In genomic region chr14:104783484-104784217, GRCh38 we compare ENCODE assay signal across 15 cellular contexts. TPM values are rescaled to one million over a fixed set of nuclear protein-coding genes. Genes with fewer than 3 reads are reported as not detected.
DNase-seq lines count a peak whose midpoint lies in the region; ATAC-seq and TF ChIP-seq lines count a peak whose summit lies in the region.
"Had no signal": no experiment of that assay in that cellular context is flagged by ENCODE, and none has a peak within 500 bp of the region (broad histone marks: within the 10 kb centered on the region; RNA-seq: fewer than 3 reads in every experiment).

No MANE protein-coding gene starts in this region.

- no peaks in the 10 kb centered on the region for H3K9me3 ChIP-seq in esophagus muscularis mucosa
- H3K9me3 ChIP-seq: HAP-1 had no signal

- peaks cover 3% of the 10 kb centered on the region for H3K4me1 Mint-ChIP-seq in activated naive CD8-positive, alpha-beta T cell treated with anti-CD3 and anti-CD28 coated beads, Interleukin-2, amount 10 ng/mL, durations not matched to agents 7 days and 5 days
- peaks cover 11% of the 10 kb centered on the region for H3K4me1 Mint-ChIP-seq in activated naive CD8-positive, alpha-beta T cell treated with anti-CD3 and anti-CD28 coated beads, Interleukin-2, amount 50 U/mL, for 24 hours
- H3K4me1 Mint-ChIP-seq in stimulated activated memory B cell treated with anti-CD40 and anti-IgM and Interleukin-4, amounts not matched to agents 10 μg/mL and 1 μg/mL and 100 μg/mL, for 72 hours = peaks cover 13% of the 10 kb centered on the region
- H3K4me1 Mint-ChIP-seq in activated CD4-positive, alpha-beta memory T cell treated with anti-CD3 and anti-CD28 coated beads for 36 hours (ENCODE audit: low read depth) = peaks cover 5% of the 10 kb centered on the region

- no peak overlapping the region for H3K4me3 Mint-ChIP-seq in activated naive CD8-positive, alpha-beta T cell treated with anti-CD3 and anti-CD28 coated beads, Interleukin-2, amount 10 ng/mL, durations not matched to agents 7 days and 5 days
- H3K4me3 Mint-ChIP-seq in activated naive CD8-positive, alpha-beta T cell treated with anti-CD3 and anti-CD28 coated beads, Interleukin-2, amount 50 U/mL, for 24 hours = no peak overlapping the region
- no peak overlapping the region for H3K4me3 Mint-ChIP-seq in stimulated activated memory B cell treated with anti-CD40 and anti-IgM and Interleukin-4, amounts not matched to agents 10 μg/mL and 1 μg/mL and 100 μg/mL, for 72 hours
- H3K4me3 Mint-ChIP-seq in activated CD4-positive, alpha-beta memory T cell treated with anti-CD3 and anti-CD28 coated beads for 36 hours = no peak overlapping the region
- H3K4me3 Mint-ChIP-seq: CD4-positive, CD25-positive, alpha-beta regulatory T cell; HFFc6 had no signal

- DNase-seq in activated naive CD8-positive, alpha-beta T cell treated with anti-CD3 and anti-CD28 coated beads, Interleukin-2, amount 10 ng/mL, durations not matched to agents 7 days and 5 days = no peak
- DNase-seq in activated naive CD8-positive, alpha-beta T cell treated with anti-CD3 and anti-CD28 coated beads, Interleukin-2, amount 50 U/mL, for 24 hours = no peak
- no peak for DNase-seq in RWPE1 (ENCODE audit: low spot score)
- DNase-seq in esophagus muscularis mucosa (ENCODE audit: extremely low spot score) = no peak
- no peak for DNase-seq in activated CD4-positive, alpha-beta memory T cell treated with anti-CD3 and anti-CD28 coated beads for 36 hours
- no peak for DNase-seq in dermis blood vessel endothelial cell
- DNase-seq: CD4-positive, CD25-positive, alpha-beta regulatory T cell; DMS53; GF-D8; GOT3; HFFc6 had no signal

- no peak for TF ChIP-seq EP300 in esophagus muscularis mucosa (IDR thresholded peaks at IDR 0.05)

- H3K27me3 Mint-ChIP-seq in activated naive CD8-positive, alpha-beta T cell treated with anti-CD3 and anti-CD28 coated beads, Interleukin-2, amount 10 ng/mL, durations not matched to agents 7 days and 5 days = no peaks in the 10 kb centered on the region
- no peaks in the 10 kb centered on the region for H3K27me3 Mint-ChIP-seq in activated naive CD8-positive, alpha-beta T cell treated with anti-CD3 and anti-CD28 coated beads, Interleukin-2, amount 50 U/mL, for 24 hours
- no peaks in the 10 kb centered on the region for H3K27me3 Mint-ChIP-seq in stimulated activated memory B cell treated with anti-CD40 and anti-IgM and Interleukin-4, amounts not matched to agents 10 μg/mL and 1 μg/mL and 100 μg/mL, for 72 hours
- H3K27me3 Mint-ChIP-seq in activated CD4-positive, alpha-beta memory T cell treated with anti-CD3 and anti-CD28 coated beads for 36 hours = no peaks in the 10 kb centered on the region
- H3K27me3 Mint-ChIP-seq: CD4-positive, CD25-positive, alpha-beta regulatory T cell had no signal

- peak overlapping the region; percentile 39 for H3K27ac ChIP-seq in RWPE1
- peak overlapping the region in 3 of 4 donors; percentile 6 to 52 (median 10) for H3K27ac ChIP-seq in esophagus muscularis mucosa (replicated peaks in 1 of 4)
- H3K27ac ChIP-seq: 22Rv1 had no signal

- intact Hi-C loops in esophagus muscularis mucosa (cut with DNase I) = no loop called here
- intact Hi-C loops in activated CD4-positive, alpha-beta memory T cell treated with anti-CD3 and anti-CD28 coated beads for 36 hours (cut with micrococcal nuclease) = no loop called here

- H3K27ac Mint-ChIP-seq in activated naive CD8-positive, alpha-beta T cell treated with anti-CD3 and anti-CD28 coated beads, Interleukin-2, amount 10 ng/mL, durations not matched to agents 7 days and 5 days = peak overlapping the region; percentile 45
- no peak overlapping the region for H3K27ac Mint-ChIP-seq in activated naive CD8-positive, alpha-beta T cell treated with anti-CD3 and anti-CD28 coated beads, Interleukin-2, amount 50 U/mL, for 24 hours
- H3K27ac Mint-ChIP-seq in stimulated activated memory B cell treated with anti-CD40 and anti-IgM and Interleukin-4, amounts not matched to agents 10 μg/mL and 1 μg/mL and 100 μg/mL, for 72 hours = peak overlapping the region; percentile 5
- H3K27ac Mint-ChIP-seq in activated CD4-positive, alpha-beta memory T cell treated with anti-CD3 and anti-CD28 coated beads for 36 hours = no peak overlapping the region
- H3K27ac Mint-ChIP-seq: CD4-positive, CD25-positive, alpha-beta regulatory T cell; HFFc6 had no signal

- TF ChIP-seq CTCF in RWPE1 (conservative IDR thresholded peaks at IDR 0.05; ENCODE audit: low read depth) (no peak), esophagus muscularis mucosa (IDR thresholded peaks at IDR 0.05) (no peak)

- no peak overlapping the region for H3K4me3 ChIP-seq in esophagus muscularis mucosa
- H3K4me3 ChIP-seq: HAP-1 had no signal

- H3K36me3 ChIP-seq in esophagus muscularis mucosa = peaks cover 0 to 80% (median 58%) of the 10 kb centered on the region in 4 donors

- CTCF ChIA-PET in RWPE1 (lab: Yijun Ruan, JAX) = no interaction called here
- CTCF ChIA-PET in activated CD4-positive, alpha-beta memory T cell treated with anti-CD3 and anti-CD28 coated beads for 36 hours (lab: Charles Lee) = no interaction called here

- ATAC-seq in activated naive CD8-positive, alpha-beta T cell treated with anti-CD3 and anti-CD28 coated beads, Interleukin-2, amount 10 ng/mL, durations not matched to agents 7 days and 5 days (ENCODE audit: low read depth) = no peak
- no peak for ATAC-seq in activated naive CD8-positive, alpha-beta T cell treated with anti-CD3 and anti-CD28 coated beads, Interleukin-2, amount 50 U/mL, for 24 hours
- ATAC-seq in stimulated activated memory B cell treated with anti-CD40 and anti-IgM and Interleukin-4, amounts not matched to agents 10 μg/mL and 1 μg/mL and 100 μg/mL, for 72 hours = no peak
- no peak for ATAC-seq in HG02884 (IDR thresholded peaks at IDR 0.05; ENCODE audit: unreplicated experiment)

- WGBS in esophagus muscularis mucosa = 80% methylated on average over 5 of the region's 16 CpGs

- POLR2A ChIA-PET in activated naive CD8-positive, alpha-beta T cell treated with anti-CD3 and anti-CD28 coated beads, Interleukin-2, amount 10 ng/mL, durations not matched to agents 7 days and 5 days (lab: Charles Lee) = no interaction called here
- POLR2A ChIA-PET in RWPE1 (lab: Yijun Ruan, JAX; ENCODE audit: low non-redundant PET) = no interaction called here
- POLR2A ChIA-PET in activated CD4-positive, alpha-beta memory T cell treated with anti-CD3 and anti-CD28 coated beads for 36 hours (lab: Charles Lee) = no interaction called here

- H3K9me3 Mint-ChIP-seq in activated naive CD8-positive, alpha-beta T cell treated with anti-CD3 and anti-CD28 coated beads, Interleukin-2, amount 10 ng/mL, durations not matched to agents 7 days and 5 days = no peaks in the 10 kb centered on the region
- H3K9me3 Mint-ChIP-seq in activated naive CD8-positive, alpha-beta T cell treated with anti-CD3 and anti-CD28 coated beads, Interleukin-2, amount 50 U/mL, for 24 hours = no peaks in the 10 kb centered on the region
- no peaks in the 10 kb centered on the region for H3K9me3 Mint-ChIP-seq in stimulated activated memory B cell treated with anti-CD40 and anti-IgM and Interleukin-4, amounts not matched to agents 10 μg/mL and 1 μg/mL and 100 μg/mL, for 72 hours
- no peaks in the 10 kb centered on the region for H3K9me3 Mint-ChIP-seq in activated CD4-positive, alpha-beta memory T cell treated with anti-CD3 and anti-CD28 coated beads for 36 hours
- H3K9me3 Mint-ChIP-seq: CD4-positive, CD25-positive, alpha-beta regulatory T cell; HFFc6 had no signal

- H3K4me1 ChIP-seq in esophagus muscularis mucosa = peaks cover 12 to 85% (median 75%) of the 10 kb centered on the region in 4 donors
- H3K4me1 ChIP-seq: HAP-1 had no signal

- H3K36me3 Mint-ChIP-seq in activated naive CD8-positive, alpha-beta T cell treated with anti-CD3 and anti-CD28 coated beads, Interleukin-2, amount 10 ng/mL, durations not matched to agents 7 days and 5 days = no peaks in the 10 kb centered on the region
- H3K36me3 Mint-ChIP-seq in activated naive CD8-positive, alpha-beta T cell treated with anti-CD3 and anti-CD28 coated beads, Interleukin-2, amount 50 U/mL, for 24 hours (ENCODE audit: low read depth) = no peaks in the 10 kb centered on the region
- no peaks in the 10 kb centered on the region for H3K36me3 Mint-ChIP-seq in stimulated activated memory B cell treated with anti-CD40 and anti-IgM and Interleukin-4, amounts not matched to agents 10 μg/mL and 1 μg/mL and 100 μg/mL, for 72 hours
- H3K36me3 Mint-ChIP-seq in activated CD4-positive, alpha-beta memory T cell treated with anti-CD3 and anti-CD28 coated beads for 36 hours = no peaks in the 10 kb centered on the region
- H3K36me3 Mint-ChIP-seq: CD4-positive, CD25-positive, alpha-beta regulatory T cell had no signal

- no peak for TF ChIP-seq POLR2A in esophagus muscularis mucosa (IDR thresholded peaks at IDR 0.05; ENCODE audit: low read depth)

- no peaks in the 10 kb centered on the region for H3K27me3 ChIP-seq in esophagus muscularis mucosa

RNA-seq across cellular contexts. Expression of gene AKT1, which starts 11.9 kb away (rescaled TPM):
- 100 to 1,000 TPM; 178 to 181 TPM for total RNA-seq in activated naive CD8-positive, alpha-beta T cell treated with anti-CD3 and anti-CD28 coated beads, Interleukin-2, amount 10 ng/mL, durations not matched to agents 7 days and 5 days
- 100 to 1,000 TPM; 162 to 267 (median 187) TPM for total RNA-seq in esophagus muscularis mucosa
- 100 to 1,000 TPM; 131 to 133 TPM for total RNA-seq in activated CD4-positive, alpha-beta memory T cell treated with anti-CD3 and anti-CD28 coated beads for 36 hours
- total RNA-seq in dermis blood vessel endothelial cell = 163 and 236 TPM in 2 replicates

RNA-seq across cellular contexts. Expression of gene ZBTB42, which starts 17.2 kb away (rescaled TPM):
- total RNA-seq in activated naive CD8-positive, alpha-beta T cell treated with anti-CD3 and anti-CD28 coated beads, Interleukin-2, amount 10 ng/mL, durations not matched to agents 7 days and 5 days = 1 to 10 TPM; 6.7 to 6.9 TPM
- total RNA-seq in esophagus muscularis mucosa = 1 to 10 TPM; 2.5 to 6.4 (median 4.9) TPM
- total RNA-seq in activated CD4-positive, alpha-beta memory T cell treated with anti-CD3 and anti-CD28 coated beads for 36 hours = 1 to 10 TPM; 3.1 to 3.4 TPM
- total RNA-seq in dermis blood vessel endothelial cell = 5.1 and 7.0 TPM in 2 replicates

RNA-seq across cellular contexts. Expression of gene SIVA1, which starts 30.7 kb away (rescaled TPM):
- total RNA-seq in activated naive CD8-positive, alpha-beta T cell treated with anti-CD3 and anti-CD28 coated beads, Interleukin-2, amount 10 ng/mL, durations not matched to agents 7 days and 5 days = 100 to 1,000 TPM; 110 to 126 TPM
- total RNA-seq in esophagus muscularis mucosa = 100 to 1,000 TPM; 207 to 324 (median 290) TPM
- total RNA-seq in activated CD4-positive, alpha-beta memory T cell treated with anti-CD3 and anti-CD28 coated beads for 36 hours = 100 to 1,000 TPM in 1 of 2 experiments, 10 to 100 TPM in 1; 97.6 to 109 TPM
- total RNA-seq in dermis blood vessel endothelial cell = 115 and 214 TPM in 2 replicates

RNA-seq across cellular contexts. Expression of gene ADSS1, which starts 59.6 kb away (rescaled TPM):
- 1 to 10 TPM; 2.4 to 2.8 TPM for total RNA-seq in activated naive CD8-positive, alpha-beta T cell treated with anti-CD3 and anti-CD28 coated beads, Interleukin-2, amount 10 ng/mL, durations not matched to agents 7 days and 5 days
- total RNA-seq in esophagus muscularis mucosa (1 to 10 TPM; 4.3 to 7.9 (median 5.7) TPM), dermis blood vessel endothelial cell (0.98 and 2.2 TPM in 2 replicates)
- total RNA-seq in activated CD4-positive, alpha-beta memory T cell treated with anti-CD3 and anti-CD28 coated beads for 36 hours = 1 to 10 TPM; 2.3 to 3.3 TPM

Comparison
In these comparisons a context has a peak if more than half of its experiments do, and no peak if none do; other contexts are left out.
1. H3K27ac Mint-ChIP-seq: peak in activated naive CD8-positive, alpha-beta T cell treated with anti-CD3 and anti-CD28 coated beads, Interleukin-2, amount 10 ng/mL, durations not matched to agents 7 days and 5 days (single experiment) and stimulated activated memory B cell treated with anti-CD40 and anti-IgM and Interleukin-4, amounts not matched to agents 10 μg/mL and 1 μg/mL and 100 μg/mL, for 72 hours (single experiment); none in activated naive CD8-positive, alpha-beta T cell treated with anti-CD3 and anti-CD28 coated beads, Interleukin-2, amount 50 U/mL, for 24 hours (single experiment) and activated CD4-positive, alpha-beta memory T cell treated with anti-CD3 and anti-CD28 coated beads for 36 hours (single experiment).